Comparison of ENCODE assay signal across 17 cellular contexts in genomic region chr16:47375423-47375822, GRCh38.
"Had no signal": no experiment of that assay in that cellular context is flagged by ENCODE, and none has a peak within 500 bp of the region (broad histone marks: within the 10 kb centered on the region; RNA-seq: fewer than 3 reads in every experiment).

No MANE protein-coding gene starts in this region.

- DNase-seq: activated CD4-positive, alpha-beta T cell treated with anti-CD3 and anti-CD28 coated beads, Interleukin-2, amount 50 U/mL, for 48 hours; activated CD4-positive, CD25-positive, alpha-beta regulatory T cell treated with anti-CD3 and anti-CD28 coated beads, Interleukin-2, amount 50 U/mL, for 72 hours; activated CD8-positive, alpha-beta memory T cell treated with anti-CD3 and anti-CD28 coated beads, Interleukin-2, amount 10 ng/mL, durations not matched to agents 7 days and 5 days; activated gamma-delta T cell treated with Interleukin-2 at 50 U/mL for 16 hours; activated naive CD8-positive, alpha-beta T cell treated with anti-CD3 and anti-CD28 coated beads for 36 hours; activated T-cell treated with anti-CD3 and anti-CD28 coated beads, Interleukin-2, amount 50 U/mL, for 48 hours; anterior cingulate cortex; kidney glomerular epithelial cell; pancreas; stimulated activated CD4-positive, alpha-beta T cell treated with anti-CD3 and anti-CD28 coated beads, Interleukin-4, amount 100 ng/mL, for 1 hour; stimulated activated CD8-positive, alpha-beta memory T cell treated with anti-CD3 and anti-CD28 coated beads, Interleukin-4, amount 100 ng/mL, for 48 hours; stimulated activated naive CD8-positive, alpha-beta T cell treated with anti-CD3 and anti-CD28 coated beads, Interleukin-15, Interleukin-2, amounts not matched to agents 100 U/mL and 50 U/mL, for 24 hours; upper lobe of left lung had no signal

- H3K4me1 ChIP-seq: pancreas, suprapubic skin, upper lobe of left lung had no signal

- H3K27ac ChIP-seq: pancreas, suprapubic skin, upper lobe of left lung had no signal

- H3K27me3 ChIP-seq: pancreas, suprapubic skin, upper lobe of left lung had no signal

- ATAC-seq: activated CD8-positive, alpha-beta memory T cell treated with anti-CD3 and anti-CD28 coated beads, Interleukin-2, amount 10 ng/mL, durations not matched to agents 7 days and 5 days; pancreas; stimulated activated naive CD8-positive, alpha-beta T cell treated with anti-CD3 and anti-CD28 coated beads, Interleukin-15, Interleukin-2, amounts not matched to agents 100 U/mL and 50 U/mL, for 24 hours had no signal

- H3K9me3 ChIP-seq: pancreas, suprapubic skin, upper lobe of left lung had no signal

- H3K4me3 ChIP-seq: pancreas, suprapubic skin, upper lobe of left lung had no signal

- H3K36me3 ChIP-seq: pancreas had no signal

- FAIRE-seq: bronchial epithelial cell, colon, frontal cortex, pancreas had no signal
